In genomic region chr9:137461663-137462395, GRCh38 we compare ENCODE assay signal across 8 cellular contexts. TPM values are rescaled to one million over a fixed set of nuclear protein-coding genes. Genes with fewer than 3 reads are reported as not detected.
DNase-seq lines count a peak whose midpoint lies in the region; ATAC-seq, FAIRE-seq and TF ChIP-seq lines count a peak whose summit lies in the region.

No MANE protein-coding gene starts in this region.

- peaks cover 24% of the 10 kb centered on the region for H3K4me1 ChIP-seq in vagina

- H3K36me3 ChIP-seq in vagina, result no peaks in the 10 kb centered on the region

- H3K4me3 ChIP-seq in epithelial cell of esophagus (ENCODE audit: low read length) (no peak overlapping the region), vagina (no peak overlapping the region)

- DNase-seq in GM18507 (ENCODE audit: extremely low spot score, insufficient read length, low read depth) (peak; percentile 71), epithelial cell of esophagus (ENCODE audit: low read depth) (peak; percentile 36), NCI-H1048 (lab: John Stamatoyannopoulos, UW) (no peak), vagina (ENCODE audit: extremely low spot score in 2 of 2) (no peak), NCI-H345 treated with DMSO at 0.1 percent for 48 hours (lab: John Stamatoyannopoulos, UW; ENCODE audit: unreplicated experiment) (no peak)
- DNase-seq in activated CD4-positive, alpha-beta T cell treated with anti-CD3 and anti-CD28 coated beads, Interleukin-2, amount 50 U/mL, for 1 hour, result peak; percentile 59
- peak; percentile 72 to 77 (median 73) for DNase-seq in stimulated activated CD4-positive, alpha-beta T cell treated with anti-CD3 and anti-CD28 coated beads, Interleukin-12 subunit alpha, Interleukin-12 subunit beta, amount 100 ng/mL, for 48 hours (ENCODE audit: low read depth in 2 of 3, low spot score in 1 of 3)

- H3K27me3 ChIP-seq in vagina, result no peaks in the 10 kb centered on the region

- peak; percentile 80 for FAIRE-seq in GM18507 (lab: Jason Lieb, UNC)

- H3K27ac ChIP-seq in vagina, result no peak overlapping the region

- no peak for TF ChIP-seq CTCF in epithelial cell of esophagus (IDR thresholded peaks at IDR 0.05; ENCODE audit: insufficient read depth, low read depth, low read length, missing control alignments)
- no peak for TF ChIP-seq CTCF in vagina (IDR thresholded peaks at IDR 0.05)

- TF ChIP-seq POLR2A in vagina (IDR thresholded peaks at IDR 0.05), result no peak

- H3K9me3 ChIP-seq in vagina, result no peaks in the 10 kb centered on the region

- intact Hi-C loops in vagina (cut with DNase I), result no loop called here

- peak; percentile 58 for ATAC-seq in HG03378 (IDR thresholded peaks at IDR 0.05; ENCODE audit: unreplicated experiment)

RNA-seq across cellular contexts. Expression of gene NSMF, which starts 2.7 kb away (rescaled TPM):
- total RNA-seq in vagina, result 35.1 TPM

RNA-seq across cellular contexts. Expression of gene ENTPD8, which starts 20.7 kb away (rescaled TPM):
- not detected for total RNA-seq in vagina

RNA-seq across cellular contexts. Expression of gene NOXA1, which starts 38.6 kb away (rescaled TPM):
- 2.9 TPM for total RNA-seq in vagina

RNA-seq across cellular contexts. Expression of gene EXD3, which starts 38.9 kb away (rescaled TPM):
- total RNA-seq in vagina, result 35.6 TPM

Comparison
In these comparisons a context has a peak if more than half of its experiments do, and no peak if none do; other contexts are left out.
1. DNase-seq: peak in GM18507 (single experiment), activated CD4-positive, alpha-beta T cell treated with anti-CD3 and anti-CD28 coated beads, Interleukin-2, amount 50 U/mL, for 1 hour (single experiment), epithelial cell of esophagus (single experiment) and stimulated activated CD4-positive, alpha-beta T cell treated with anti-CD3 and anti-CD28 coated beads, Interleukin-12 subunit alpha, Interleukin-12 subunit beta, amount 100 ng/mL, for 48 hours (3 of 3); none in NCI-H1048 (single experiment), vagina (0 of 2) and NCI-H345 treated with DMSO at 0.1 percent for 48 hours (single experiment).